In the genomic region with DNA sequence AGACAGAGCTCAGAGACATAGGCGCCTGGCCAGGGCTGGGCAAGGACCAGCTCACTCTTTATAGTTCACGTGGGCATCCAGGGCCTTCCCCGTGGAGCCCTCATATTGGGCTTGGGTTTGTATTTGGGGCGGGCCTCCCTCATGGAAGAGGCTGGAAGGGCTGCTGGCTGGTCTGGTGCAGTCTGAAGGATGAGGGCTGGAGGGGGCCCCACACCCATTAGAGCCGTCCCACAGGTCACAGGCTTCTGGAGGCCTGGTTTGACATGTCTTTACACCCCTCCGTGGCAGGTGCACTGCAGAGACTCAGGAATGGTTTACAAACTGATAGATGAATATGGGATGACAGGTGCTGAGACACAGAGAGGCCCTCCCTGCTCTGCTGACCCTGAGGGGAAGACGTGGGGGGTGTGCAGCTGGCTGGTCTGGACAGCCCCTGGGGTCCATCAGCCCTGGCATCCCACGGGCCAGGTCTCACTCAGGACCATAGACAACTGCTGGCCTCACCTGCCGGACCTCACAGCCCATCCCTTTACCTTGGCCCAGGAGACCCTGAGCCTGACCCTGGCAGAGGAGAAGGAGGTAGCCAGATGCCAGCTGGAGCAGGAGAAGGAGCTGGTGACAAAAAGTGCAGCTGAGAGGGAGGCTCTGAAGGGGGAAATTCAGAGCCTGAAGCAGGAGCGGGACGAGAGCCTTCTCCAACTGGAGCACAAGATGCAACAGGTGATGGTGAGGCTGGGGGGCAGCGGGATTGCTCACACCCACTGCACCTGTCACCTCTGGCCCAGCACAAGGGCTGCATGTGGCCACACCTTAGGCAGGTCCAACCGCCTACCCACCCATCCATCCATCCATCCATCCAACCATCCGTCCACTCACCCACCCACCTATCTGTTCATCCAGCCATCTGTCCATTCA, we compare ENCODE assay signal across 1 cellular context.
TF ChIP-seq lines count a peak whose summit lies in the region.

No MANE protein-coding gene starts in this region.

TF ChIP-seq in HEK293, 187 proteins besides CTCF, POLR2A, EP300 and RAD21 (continued from another document):
- TF ChIP-seq ZNF416 (tag by site-specific recombination; IDR thresholded peaks at IDR 0.05) = no peak
- TF ChIP-seq SCRT2 (tag by site-specific recombination; IDR thresholded peaks at IDR 0.05) = peak; percentile 87
- TF ChIP-seq BCL11B (tag by site-specific recombination; IDR thresholded peaks at IDR 0.05; ENCODE audit: low read depth) = no peak
- no peak for TF ChIP-seq ZNF791 (tag by site-specific recombination; IDR thresholded peaks at IDR 0.05)
- no peak for TF ChIP-seq ZNF629 (tag by site-specific recombination; IDR thresholded peaks at IDR 0.05)
- no peak for TF ChIP-seq ZNF362 (tag by site-specific recombination; IDR thresholded peaks at IDR 0.05)
- TF ChIP-seq HOXD13 (CRISPR knock-in tag; IDR thresholded peaks at IDR 0.05; ENCODE audit: borderline replicate concordance) = no peak
- TF ChIP-seq ZNF792 (tag by site-specific recombination; IDR thresholded peaks at IDR 0.05) = no peak
- TF ChIP-seq PATZ1 (tag by site-specific recombination; IDR thresholded peaks at IDR 0.05) = no peak
- TF ChIP-seq ZNF777 (tag by site-specific recombination; IDR thresholded peaks at IDR 0.05; ENCODE audit: borderline replicate concordance) = no peak
